ENCODE assay signal across 18 cellular contexts in genomic region chr12:108152179-108152538, GRCh38. TPM values are rescaled to one million over a fixed set of nuclear protein-coding genes. Genes with fewer than 3 reads are reported as not detected.
DNase-seq lines count a peak whose midpoint lies in the region; TF ChIP-seq lines count a peak whose summit lies in the region.
"Had no signal": no experiment of that assay in that cellular context is flagged by ENCODE, and none has a peak within 500 bp of the region (broad histone marks: within the 10 kb centered on the region; RNA-seq: fewer than 3 reads in every experiment).

No MANE protein-coding gene starts in this region.

- TF ChIP-seq CTCF in H9 (conservative IDR thresholded peaks at IDR 0.05), result no peak
- TF ChIP-seq CTCF in glutamatergic neuron (IDR thresholded peaks at IDR 0.05; ENCODE audit: partially characterized antibody, unreplicated experiment), result no peak
- no peak for TF ChIP-seq CTCF in osteoblast (IDR thresholded peaks at IDR 0.05; ENCODE audit: extremely low read depth, low read depth, low read length)
- no peak for TF ChIP-seq CTCF in foreskin fibroblast (IDR thresholded peaks at IDR 0.05; ENCODE audit: low read depth, low read length)

- no peak overlapping the region for H4K91ac ChIP-seq in H9 (ENCODE audit: insufficient read length, low read depth, low read length)

- H4K20me1 ChIP-seq in H9 (ENCODE audit: control insufficient read depth, insufficient read depth, insufficient read length) (no peaks in the 10 kb centered on the region), osteoblast (ENCODE audit: insufficient read depth, low read length) (no peaks in the 10 kb centered on the region)

- no peak overlapping the region for H2BK5ac ChIP-seq in H9 (ENCODE audit: insufficient read length, low read length)

- no peak overlapping the region for H3K23ac ChIP-seq in H9 (ENCODE audit: insufficient read length, low read depth, low read length)

- H3K79me2 ChIP-seq in H9 (ENCODE audit: insufficient read depth, low read length) (no peaks in the 10 kb centered on the region), osteoblast (ENCODE audit: insufficient read depth, low read length) (no peaks in the 10 kb centered on the region)

- H3K4me3 Mint-ChIP-seq in H9 (no peak overlapping the region), glutamatergic neuron (ENCODE audit: unreplicated experiment) (peak overlapping the region; percentile 50)
- H3K4me3 Mint-ChIP-seq: CD4-positive, alpha-beta T cell; CD8-positive, alpha-beta memory T cell; HFFc6 had no signal

- no peak overlapping the region for H2BK20ac ChIP-seq in H9 (ENCODE audit: low read depth, low read length, poor library complexity, severe bottlenecking)

- no peak overlapping the region for H3K4me2 ChIP-seq in H9 (ENCODE audit: insufficient read depth, insufficient read length, low read length)
- no peak overlapping the region for H3K4me2 ChIP-seq in osteoblast (ENCODE audit: insufficient read depth, low read length)

- H4K5ac ChIP-seq in H9 (ENCODE audit: insufficient read length, low read depth, low read length), result no peak overlapping the region

- H3K4me3 ChIP-seq in osteoblast (ENCODE audit: insufficient read depth, low read length) (no peak overlapping the region), foreskin fibroblast (ENCODE audit: low read depth in 1 of 2, low read length in 2 of 2) (no peak overlapping the region)
- H3K4me3 ChIP-seq: GM12878, HAP-1 had no signal

- no peak overlapping the region for H4K8ac ChIP-seq in H9 (replicated peaks; ENCODE audit: insufficient read length, low read depth, low read length)

- H3K14ac ChIP-seq in H9 (ENCODE audit: insufficient read depth, low read length), result peak overlapping the region; percentile 29; the same call in 1 of the 2 replicates

- H3K9me3 Mint-ChIP-seq in H9 (no peaks in the 10 kb centered on the region; a peak in 1 of 5 replicates), glutamatergic neuron (ENCODE audit: unreplicated experiment) (peaks cover 6% of the 10 kb centered on the region)
- H3K9me3 Mint-ChIP-seq: CD4-positive, alpha-beta T cell had no signal

- no peak overlapping the region for H3K9ac ChIP-seq in H9 (ENCODE audit: extremely low read depth, insufficient read length, low read length)

- H2BK15ac ChIP-seq in H9 (ENCODE audit: low read depth, low read length), result no peak overlapping the region

- H3K27ac Mint-ChIP-seq in H9, result peak overlapping the region in 1 of 3 experiments; percentile 73; a peak in 1 of 7 replicates
- H3K27ac Mint-ChIP-seq in glutamatergic neuron (ENCODE audit: unreplicated experiment), result peak overlapping the region; percentile 54
- H3K27ac Mint-ChIP-seq: CD4-positive, alpha-beta T cell; CD8-positive, alpha-beta memory T cell; HFFc6 had no signal

- H2AFZ ChIP-seq in H9 (ENCODE audit: low read length) (no peak overlapping the region), osteoblast (ENCODE audit: low read length) (no peak overlapping the region)

- H3K27me3 Mint-ChIP-seq in H9 (ENCODE audit: low read depth) (peaks cover 6% of the 10 kb centered on the region), glutamatergic neuron (ENCODE audit: unreplicated experiment) (peaks cover 4% of the 10 kb centered on the region)

- H3K36me3 ChIP-seq in osteoblast (ENCODE audit: insufficient read depth, low read length), result no peaks in the 10 kb centered on the region
- H3K36me3 ChIP-seq: HAP-1 had no signal

- no peak overlapping the region for H2BK120ac ChIP-seq in H9 (ENCODE audit: low read depth, low read length, poor library complexity, severe bottlenecking)

- H3K27me3 ChIP-seq in H9 (ENCODE audit: insufficient read depth, low read length) (no peaks in the 10 kb centered on the region), osteoblast (ENCODE audit: insufficient read depth, low read length) (peaks cover 4% of the 10 kb centered on the region)

- H3T11ph ChIP-seq in H9 (ENCODE audit: low read length), result no peak overlapping the region

- H3K18ac ChIP-seq in H9 (ENCODE audit: insufficient read length, low read depth, low read length), result no peak overlapping the region

- H3K4me1 ChIP-seq in H9 (ENCODE audit: insufficient read depth, low read length) (no peaks in the 10 kb centered on the region), osteoblast (ENCODE audit: insufficient read depth, low read length) (no peaks in the 10 kb centered on the region)
- H3K4me1 ChIP-seq: HAP-1 had no signal

- no peak overlapping the region for H2AK5ac ChIP-seq in H9 (ENCODE audit: insufficient read length, low read length)

- no peaks in the 10 kb centered on the region for H3K79me1 ChIP-seq in H9 (ENCODE audit: insufficient read depth, low read depth, low read length, poor library complexity, severe bottlenecking)

- WGBS in H9 (ENCODE audit: extremely low coverage, insufficient read length, low lambda C conversion rate), result no CpG with 5 or more reads among the region's 4 CpGs

- H3K36me3 Mint-ChIP-seq in H9 (ENCODE audit: insufficient read depth in 1 of 3, low read depth in 3 of 3) (no peaks in the 10 kb centered on the region), glutamatergic neuron (ENCODE audit: unreplicated experiment) (peaks cover 4% of the 10 kb centered on the region)
- H3K36me3 Mint-ChIP-seq: CD8-positive, alpha-beta memory T cell had no signal

- no peaks in the 10 kb centered on the region for H3K9me3 ChIP-seq in H9 (ENCODE audit: control insufficient read depth, low read depth, low read length)
- H3K9me3 ChIP-seq in osteoblast (ENCODE audit: low read depth, low read length), result no peaks in the 10 kb centered on the region
- H3K9me3 ChIP-seq: HAP-1 had no signal

- DNase-seq in H9, result no peak
- no peak for DNase-seq in glutamatergic neuron
- peak; percentile 14 for DNase-seq in osteoblast (ENCODE audit: insufficient read length, low spot score, missing footprints)
- DNase-seq in foreskin fibroblast, result no peak
- no peak for DNase-seq in NCI-H748 treated with DMSO at 0.1 percent for 48 hours (lab: John Stamatoyannopoulos, UW)
- no peak for DNase-seq in stimulated activated CD8-positive, alpha-beta memory T cell treated with anti-CD3 and anti-CD28 coated beads, Interleukin-4, amount 100 ng/mL, for 48 hours
- DNase-seq: CD4-positive, alpha-beta T cell; CD8-positive, alpha-beta memory T cell; DMS 273 treated with DMSO at 0.1 percent for 48 hours; DMS79; EL; GDM1; HFFc6 had no signal

- H3K4me1 Mint-ChIP-seq in H9 (peaks cover 25 to 35% of the 10 kb centered on the region in 2 experiments), glutamatergic neuron (ENCODE audit: low read depth, unreplicated experiment) (peaks cover 11% of the 10 kb centered on the region)
- H3K4me1 Mint-ChIP-seq: CD8-positive, alpha-beta memory T cell had no signal

- H2BK12ac ChIP-seq in H9 (ENCODE audit: insufficient read length, low read depth, low read length), result no peak overlapping the region

- H3K27ac ChIP-seq in H9 (ENCODE audit: insufficient read length, low read depth, low read length) (no peak overlapping the region), osteoblast (ENCODE audit: low read depth, low read length) (no peak overlapping the region)
- H3K27ac ChIP-seq: C4-2B had no signal

- H3K4ac ChIP-seq in H9 (ENCODE audit: low read depth, low read length), result no peak overlapping the region

- no peaks in the 10 kb centered on the region for H3K23me2 ChIP-seq in H9 (ENCODE audit: insufficient read length, low read depth, low read length, poor library complexity, severe bottlenecking)

- no peak overlapping the region for H3K56ac ChIP-seq in H9 (ENCODE audit: insufficient read length, low read depth, low read length)

RNA-seq across cellular contexts. Expression of gene WSCD2, which starts 23.1 kb away (rescaled TPM):
- total RNA-seq in H9 (2021) (0.92 and 1.2 TPM in 2 replicates), glutamatergic neuron (ENCODE audit: unreplicated experiment) (1.4 TPM), osteoblast (0.36 TPM in 1 of 2 replicates, not detected in the other)
- total RNA-seq: A172; A673; CD4-positive, alpha-beta T cell; CD8-positive, alpha-beta memory T cell; GM12878; HFFc6 had no signal
